Comparison of ENCODE assay signal across 30 cellular contexts in genomic region chr15:73865904-73866303, GRCh38. TPM values are rescaled to one million over a fixed set of nuclear protein-coding genes. Genes with fewer than 3 reads are reported as not detected.
"Had no signal": no experiment of that assay in that cellular context is flagged by ENCODE, and none has a peak within 500 bp of the region (broad histone marks: within the 10 kb centered on the region; RNA-seq: fewer than 3 reads in every experiment).

No MANE protein-coding gene starts in this region.

- H3K27me3 ChIP-seq: ovary, vagina had no signal

- H3K4me2 ChIP-seq: hepatocyte had no signal

- H3K9me3 ChIP-seq: neutrophil, ovary, prostate gland, spleen, thoracic aorta, vagina had no signal

- H3K4me3 ChIP-seq: hepatocyte, left ventricle myocardium inferior, ovary, prostate gland, spleen, thoracic aorta, vagina had no signal

- H3K9me3 Mint-ChIP-seq: activated CD4-positive, alpha-beta memory T cell treated with anti-CD3 and anti-CD28 coated beads, Interleukin-2, amount 10 ng/mL, durations not matched to agents 7 days and 5 days; activated CD4-positive, alpha-beta T cell treated with anti-CD3 and anti-CD28 coated beads, Interleukin-2, amount 10 ng/mL, durations not matched to agents 24 days and 14 days; activated naive CD4-positive, alpha-beta T cell treated with anti-CD3 and anti-CD28 coated beads, Interleukin-2, amount 50 U/mL, for 24 hours; activated T-helper 1 cell treated with anti-CD3 and anti-CD28 coated beads, Interleukin-12 subunit alpha, Interleukin-12 subunit beta, Interleukin-2, Interleukin-4 antibody, amounts not matched to agents 30 ng/mL and 10 ng/mL and 1 ng/mL, durations not matched to agents 14 hours and 24 hours and 36 hours; type B pancreatic cell had no signal

- H3K36me3 Mint-ChIP-seq: activated CD8-positive, alpha-beta memory T cell treated with anti-CD3 and anti-CD28 coated beads, Interleukin-2, amount 10 ng/mL, durations not matched to agents 7 days and 5 days; activated naive CD4-positive, alpha-beta T cell treated with anti-CD3 and anti-CD28 coated beads, Interleukin-2, amount 50 U/mL, for 24 hours; immature natural killer cell; mesothelial cell of epicardium; type B pancreatic cell had no signal

- H3K79me2 ChIP-seq: hepatocyte had no signal

- H3K27ac Mint-ChIP-seq: activated CD4-positive, alpha-beta memory T cell treated with anti-CD3 and anti-CD28 coated beads, Interleukin-2, amount 10 ng/mL, durations not matched to agents 7 days and 5 days; activated CD4-positive, alpha-beta T cell treated with anti-CD3 and anti-CD28 coated beads, Interleukin-2, amount 10 ng/mL, durations not matched to agents 24 days and 14 days; activated CD8-positive, alpha-beta memory T cell treated with anti-CD3 and anti-CD28 coated beads, Interleukin-2, amount 10 ng/mL, durations not matched to agents 7 days and 5 days; activated naive CD4-positive, alpha-beta T cell treated with anti-CD3 and anti-CD28 coated beads, Interleukin-2, amount 50 U/mL, for 24 hours; activated T-helper 1 cell treated with anti-CD3 and anti-CD28 coated beads, Interleukin-12 subunit alpha, Interleukin-12 subunit beta, Interleukin-2, Interleukin-4 antibody, amounts not matched to agents 30 ng/mL and 10 ng/mL and 1 ng/mL, durations not matched to agents 14 hours and 24 hours and 36 hours; immature natural killer cell; mesothelial cell of epicardium; nephron; type B pancreatic cell had no signal

- H3K36me3 ChIP-seq: brain microvascular endothelial cell, left ventricle myocardium inferior, neutrophil, ovary, prostate gland, spleen, thoracic aorta, vagina had no signal

- DNase-seq: activated CD4-positive, alpha-beta memory T cell treated with anti-CD3 and anti-CD28 coated beads, Interleukin-2, amount 10 ng/mL, durations not matched to agents 7 days and 5 days; activated CD4-positive, alpha-beta T cell treated with anti-CD3 and anti-CD28 coated beads, Interleukin-2, amount 10 ng/mL, durations not matched to agents 24 days and 14 days; activated CD4-positive, CD25-positive, alpha-beta regulatory T cell; activated CD8-positive, alpha-beta memory T cell treated with anti-CD3 and anti-CD28 coated beads, Interleukin-2, amount 10 ng/mL, durations not matched to agents 7 days and 5 days; activated gamma-delta T cell; aorta; brain microvascular endothelial cell; caudate nucleus; dermis blood vessel endothelial cell; effector CD8-positive, alpha-beta T cell; foreskin melanocyte; immature natural killer cell; left ventricle myocardium inferior; mammary epithelial cell; ovary; spleen; stimulated activated CD4-positive, alpha-beta T cell treated with anti-CD3 and anti-CD28 coated beads, Interleukin-4, amount 100 ng/mL, for 1 hour had no signal

- H3K27ac ChIP-seq: brain microvascular endothelial cell, hepatocyte, left ventricle myocardium inferior, neutrophil, ovary, prostate gland, spleen, thoracic aorta, vagina had no signal

- H3K4me3 Mint-ChIP-seq: activated CD4-positive, alpha-beta memory T cell treated with anti-CD3 and anti-CD28 coated beads, Interleukin-2, amount 10 ng/mL, durations not matched to agents 7 days and 5 days; activated CD4-positive, alpha-beta T cell treated with anti-CD3 and anti-CD28 coated beads, Interleukin-2, amount 10 ng/mL, durations not matched to agents 24 days and 14 days; activated CD8-positive, alpha-beta memory T cell treated with anti-CD3 and anti-CD28 coated beads, Interleukin-2, amount 10 ng/mL, durations not matched to agents 7 days and 5 days; activated naive CD4-positive, alpha-beta T cell treated with anti-CD3 and anti-CD28 coated beads, Interleukin-2, amount 50 U/mL, for 24 hours; activated T-helper 1 cell treated with anti-CD3 and anti-CD28 coated beads, Interleukin-12 subunit alpha, Interleukin-12 subunit beta, Interleukin-2, Interleukin-4 antibody, amounts not matched to agents 30 ng/mL and 10 ng/mL and 1 ng/mL, durations not matched to agents 14 hours and 24 hours and 36 hours; immature natural killer cell; mesothelial cell of epicardium; nephron; type B pancreatic cell had no signal

- H2AFZ ChIP-seq: hepatocyte had no signal

- H3K4me1 ChIP-seq: prostate gland, vagina had no signal

- H3K4me1 Mint-ChIP-seq: activated CD4-positive, alpha-beta memory T cell treated with anti-CD3 and anti-CD28 coated beads, Interleukin-2, amount 10 ng/mL, durations not matched to agents 7 days and 5 days; activated CD4-positive, alpha-beta T cell treated with anti-CD3 and anti-CD28 coated beads, Interleukin-2, amount 10 ng/mL, durations not matched to agents 24 days and 14 days; immature natural killer cell; nephron had no signal

RNA-seq across cellular contexts. Expression of gene TBC1D21, which starts 7.5 kb away (rescaled TPM):
- total RNA-seq: activated CD4-positive, alpha-beta memory T cell treated with anti-CD3 and anti-CD28 coated beads, Interleukin-2, amount 10 ng/mL, durations not matched to agents 7 days and 5 days; activated CD4-positive, alpha-beta T cell treated with anti-CD3 and anti-CD28 coated beads, Interleukin-2, amount 10 ng/mL, durations not matched to agents 24 days and 14 days; activated CD8-positive, alpha-beta memory T cell treated with anti-CD3 and anti-CD28 coated beads, Interleukin-2, amount 10 ng/mL, durations not matched to agents 7 days and 5 days; activated T-helper 1 cell treated with anti-CD3 and anti-CD28 coated beads, Interleukin-12 subunit alpha, Interleukin-12 subunit beta, Interleukin-2, Interleukin-4 antibody, amounts not matched to agents 30 ng/mL and 10 ng/mL and 1 ng/mL, durations not matched to agents 14 hours and 24 hours and 36 hours; aorta; dermis blood vessel endothelial cell; hepatocyte; kidney epithelial cell; left ventricle myocardium inferior; mammary epithelial cell; mesothelial cell of epicardium; ovary; spleen; thoracic aorta; vagina had no signal
- polyA plus RNA-seq: adipose tissue, aorta, esophagus, hepatocyte, immature natural killer cell, mammary epithelial cell, ovary, spleen had no signal
